Comparison of ENCODE assay signal across 21 cellular contexts in the genomic region with DNA sequence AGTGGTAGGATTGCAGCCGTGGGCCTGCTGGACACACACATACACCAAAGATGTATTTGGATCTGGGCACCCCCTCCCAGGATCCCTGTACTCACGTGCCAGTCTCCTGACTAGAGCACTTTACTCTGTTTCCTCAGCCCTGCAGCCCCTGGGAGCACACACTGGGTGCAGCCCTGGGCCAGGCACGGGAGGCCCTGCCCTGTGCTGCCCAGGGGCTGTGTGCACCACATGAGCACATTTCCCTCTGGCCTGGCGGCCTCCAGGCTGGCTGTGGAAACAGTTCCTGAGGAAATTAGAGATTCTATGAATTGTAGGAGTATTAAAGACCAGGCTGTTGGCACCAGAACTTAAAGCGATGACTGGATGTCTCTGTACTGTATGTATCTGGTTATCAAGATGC. TPM values are rescaled to one million over a fixed set of nuclear protein-coding genes. Genes with fewer than 3 reads are reported as not detected.
A peak's percentile ranks its signal among the peaks of the same experiment; 100 is the strongest.
DNase-seq lines count a peak whose midpoint lies in the region; ATAC-seq and TF ChIP-seq lines count a peak whose summit lies in the region.
"Had no signal": no experiment of that assay in that cellular context is flagged by ENCODE, and none has a peak within 500 bp of the region (broad histone marks: within the 10 kb centered on the region; RNA-seq: fewer than 3 reads in every experiment).

No MANE protein-coding gene starts in this region.

- no peak for ATAC-seq in activated naive CD4-positive, alpha-beta T cell treated with anti-CD3 and anti-CD28 coated beads, Interleukin-2, amount 50 U/mL, for 72 hours
- ATAC-seq: K562 had no signal

- H2BK5ac ChIP-seq in H9 (ENCODE audit: insufficient read length, low read length) (no peak overlapping the region), mesenchymal stem cell (ENCODE audit: low read depth, low read length, poor library complexity, severe bottlenecking) (no peak overlapping the region)

- H3T11ph ChIP-seq in H9 (ENCODE audit: low read length), result no peak overlapping the region

- no peaks in the 10 kb centered on the region; the same call in 1 of the 2 replicates for H3K27me3 Mint-ChIP-seq in H9 (ENCODE audit: low read depth)

- H3K9ac ChIP-seq in H9 (ENCODE audit: extremely low read depth, insufficient read length, low read length), result no peak overlapping the region
- no peak overlapping the region for H3K9ac ChIP-seq in OCI-LY1 (ENCODE audit: low read length)
- H3K9ac ChIP-seq in mesenchymal stem cell (ENCODE audit: low read length), result no peak overlapping the region

- peaks cover 7% of the 10 kb centered on the region for H3K4me1 ChIP-seq in H9 (ENCODE audit: insufficient read depth, low read length)
- H3K4me1 ChIP-seq in OCI-LY1 (ENCODE audit: insufficient read depth, low read length, severe bottlenecking), result peaks cover 96% of the 10 kb centered on the region
- peaks cover 23% of the 10 kb centered on the region for H3K4me1 ChIP-seq in mesenchymal stem cell (ENCODE audit: control insufficient read depth, insufficient read depth, low read depth, low read length)
- H3K4me1 ChIP-seq in Peyer's patch, result no peaks in the 10 kb centered on the region

- no peak overlapping the region for H3K27ac Mint-ChIP-seq in H9
- no peak overlapping the region for H3K27ac Mint-ChIP-seq in activated naive CD4-positive, alpha-beta T cell treated with anti-CD3 and anti-CD28 coated beads, Interleukin-2, amount 50 U/mL, for 72 hours
- H3K27ac Mint-ChIP-seq: CD4-positive, CD25-positive, alpha-beta regulatory T cell had no signal

- no peaks in the 10 kb centered on the region for H3K9me2 ChIP-seq in OCI-LY1 (ENCODE audit: low read depth, low read length)

- H3F3A ChIP-seq in OCI-LY1 (ENCODE audit: insufficient read depth, low read length), result peaks cover 19% of the 10 kb centered on the region

- H3K23me2 ChIP-seq in H9 (ENCODE audit: insufficient read length, low read depth, low read length, poor library complexity, severe bottlenecking), result no peaks in the 10 kb centered on the region

- TF ChIP-seq POLR2A in Peyer's patch (IDR thresholded peaks at IDR 0.05), result no peak

- H4K91ac ChIP-seq in H9 (ENCODE audit: insufficient read length, low read depth, low read length), result no peak overlapping the region
- H4K91ac ChIP-seq in mesenchymal stem cell (ENCODE audit: low read length), result no peak overlapping the region

- H2AK5ac ChIP-seq in H9 (ENCODE audit: insufficient read length, low read length), result no peak overlapping the region
- H2AK5ac ChIP-seq in mesenchymal stem cell (ENCODE audit: low read length, severe bottlenecking), result no peak overlapping the region

- H3K36me3 ChIP-seq in OCI-LY1 (ENCODE audit: insufficient read depth, low read length) (peaks cover 67% of the 10 kb centered on the region), mesenchymal stem cell (ENCODE audit: control insufficient read depth in 1 of 2, insufficient read depth in 2 of 2, low read depth in 1 of 2, low read length in 2 of 2) (peaks cover 0 to 26% of the 10 kb centered on the region in 2 experiments), Peyer's patch (peaks cover 0 to 25% (median 0%) of the 10 kb centered on the region in 3 donors)

- H2BK15ac ChIP-seq in H9 (ENCODE audit: low read depth, low read length) (no peak overlapping the region), mesenchymal stem cell (ENCODE audit: low read depth, poor library complexity, severe bottlenecking) (no peak overlapping the region)

- H3K56ac ChIP-seq in H9 (ENCODE audit: insufficient read length, low read depth, low read length), result no peak overlapping the region

- H4K8ac ChIP-seq in H9 (replicated peaks; ENCODE audit: insufficient read length, low read depth, low read length) (no peak overlapping the region), mesenchymal stem cell (ENCODE audit: low read length) (peak overlapping the region; percentile 20)

- no peak overlapping the region for H3K4me3 Mint-ChIP-seq in H9
- H3K4me3 Mint-ChIP-seq: CD4-positive, CD25-positive, alpha-beta regulatory T cell; CD8-positive, alpha-beta memory T cell had no signal

- no CpG with 5 or more reads among the region's 5 CpGs for WGBS in H9 (ENCODE audit: extremely low coverage, insufficient read length, low lambda C conversion rate)
- 96% methylated on average over 5 of the region's 5 CpGs for WGBS in mesenchymal stem cell

- no peaks in the 10 kb centered on the region for H3K9me3 Mint-ChIP-seq in H9
- no peaks in the 10 kb centered on the region for H3K9me3 Mint-ChIP-seq in activated naive CD4-positive, alpha-beta T cell treated with anti-CD3 and anti-CD28 coated beads, Interleukin-2, amount 50 U/mL, for 72 hours
- H3K9me3 Mint-ChIP-seq: CD8-positive, alpha-beta memory T cell had no signal

- H3K4me3 ChIP-seq in OCI-LY1 (ENCODE audit: low read depth, low read length, poor library complexity, severe bottlenecking), result no peak overlapping the region
- H3K4me3 ChIP-seq in mesenchymal stem cell (ENCODE audit: insufficient read depth in 1 of 2, low read depth in 1 of 2, low read length in 2 of 2), result no peak overlapping the region
- H3K4me3 ChIP-seq in Peyer's patch, result no peak overlapping the region
- H3K4me3 ChIP-seq: K562 had no signal

- H2BK120ac ChIP-seq in H9 (ENCODE audit: low read depth, low read length, poor library complexity, severe bottlenecking) (no peak overlapping the region), mesenchymal stem cell (ENCODE audit: low read depth, low read length) (no peak overlapping the region)

- no peak overlapping the region for H3K4me2 ChIP-seq in H9 (ENCODE audit: insufficient read depth, insufficient read length, low read length)
- H3K4me2 ChIP-seq in OCI-LY1 (ENCODE audit: low read length), result no peak overlapping the region
- no peak overlapping the region for H3K4me2 ChIP-seq in mesenchymal stem cell (ENCODE audit: low read length, poor library complexity, severe bottlenecking)

- H4K20me1 ChIP-seq in H9 (ENCODE audit: control insufficient read depth, insufficient read depth, insufficient read length) (no peaks in the 10 kb centered on the region), OCI-LY1 (ENCODE audit: insufficient read depth, low read length) (no peaks in the 10 kb centered on the region)

- H3K18ac ChIP-seq in H9 (ENCODE audit: insufficient read length, low read depth, low read length) (no peak overlapping the region), mesenchymal stem cell (ENCODE audit: low read depth in 1 of 2, low read length in 2 of 2) (no peak overlapping the region)

- TF ChIP-seq CTCF in H9 (conservative IDR thresholded peaks at IDR 0.05) (no peak), OCI-LY1 (IDR thresholded peaks at IDR 0.05; ENCODE audit: low read length) (no peak), Peyer's patch (IDR thresholded peaks at IDR 0.05) (no peak)

- peaks cover 12 to 42% (median 35%) of the 10 kb centered on the region in 3 experiments; a peak in 6 of 7 replicates for H3K36me3 Mint-ChIP-seq in H9 (ENCODE audit: insufficient read depth in 1 of 3, low read depth in 3 of 3)
- H3K36me3 Mint-ChIP-seq in activated naive CD4-positive, alpha-beta T cell treated with anti-CD3 and anti-CD28 coated beads, Interleukin-2, amount 50 U/mL, for 72 hours, result peaks cover 16 to 21% of the 10 kb centered on the region in 2 donors

- H3K4me1 Mint-ChIP-seq in H9, result peaks cover 41 to 47% of the 10 kb centered on the region in 2 experiments

- no peak overlapping the region for H3K4ac ChIP-seq in H9 (ENCODE audit: low read depth, low read length)
- no peak overlapping the region for H3K4ac ChIP-seq in mesenchymal stem cell (ENCODE audit: low read depth in 1 of 2, low read length in 2 of 2)

- no peaks in the 10 kb centered on the region for H3K79me2 ChIP-seq in H9 (ENCODE audit: insufficient read depth, low read length)
- no peaks in the 10 kb centered on the region for H3K79me2 ChIP-seq in OCI-LY1 (ENCODE audit: insufficient read depth, low read length)

- no peak overlapping the region for H2BK20ac ChIP-seq in H9 (ENCODE audit: low read depth, low read length, poor library complexity, severe bottlenecking)

- no peaks in the 10 kb centered on the region for H3K79me1 ChIP-seq in H9 (ENCODE audit: insufficient read depth, low read depth, low read length, poor library complexity, severe bottlenecking)
- H3K79me1 ChIP-seq in mesenchymal stem cell (replicated peaks; ENCODE audit: low read length, poor library complexity, severe bottlenecking), result peaks cover 23% of the 10 kb centered on the region

- H2AFZ ChIP-seq in H9 (ENCODE audit: low read length), result no peak overlapping the region
- H2AFZ ChIP-seq in OCI-LY1 (ENCODE audit: low read length), result no peak overlapping the region
- H2AFZ ChIP-seq in mesenchymal stem cell (ENCODE audit: low read depth, low read length), result no peak overlapping the region

- H2BK12ac ChIP-seq in H9 (ENCODE audit: insufficient read length, low read depth, low read length), result no peak overlapping the region
- no peak overlapping the region for H2BK12ac ChIP-seq in mesenchymal stem cell (ENCODE audit: low read length in 2 of 2)

- H3K23ac ChIP-seq in H9 (ENCODE audit: insufficient read length, low read depth, low read length), result no peak overlapping the region
- no peak overlapping the region for H3K23ac ChIP-seq in mesenchymal stem cell (ENCODE audit: low read length in 2 of 2)

- H3K27ac ChIP-seq in H9 (ENCODE audit: insufficient read length, low read depth, low read length) (no peak overlapping the region), OCI-LY1 (ENCODE audit: low read depth, low read length, poor library complexity, severe bottlenecking) (peak overlapping the region; percentile 93), mesenchymal stem cell (ENCODE audit: low read length, poor library complexity, severe bottlenecking) (no peak overlapping the region), Peyer's patch (no peak overlapping the region)
- H3K27ac ChIP-seq: HL-60 had no signal

- H3K14ac ChIP-seq in H9 (ENCODE audit: insufficient read depth, low read length) (no peak overlapping the region), mesenchymal stem cell (ENCODE audit: low read length in 2 of 2) (no peak overlapping the region)

- H3K9me3 ChIP-seq in H9 (ENCODE audit: control insufficient read depth, low read depth, low read length) (no peaks in the 10 kb centered on the region), OCI-LY1 (ENCODE audit: low read length) (no peaks in the 10 kb centered on the region), mesenchymal stem cell (ENCODE audit: control insufficient read depth, low read length) (no peaks in the 10 kb centered on the region), Peyer's patch (no peaks in the 10 kb centered on the region)
- H3K9me3 ChIP-seq: BE2C had no signal

- no peaks in the 10 kb centered on the region for H3K27me3 ChIP-seq in H9 (ENCODE audit: insufficient read depth, low read length)
- H3K27me3 ChIP-seq in OCI-LY1 (ENCODE audit: insufficient read depth, low read length), result no peaks in the 10 kb centered on the region
- H3K27me3 ChIP-seq in mesenchymal stem cell (ENCODE audit: control insufficient read depth in 1 of 2, insufficient read depth in 1 of 2, low read length in 2 of 2), result no peaks in the 10 kb centered on the region
- H3K27me3 ChIP-seq in Peyer's patch, result no peaks in the 10 kb centered on the region
- H3K27me3 ChIP-seq: BE2C had no signal

- DNase-seq in H9 (peak; percentile 18), mesenchymal stem cell (no peak), ureter (ENCODE audit: low spot score) (peak; percentile 20), glomerular visceral epithelial cell (ENCODE audit: extremely low spot score) (no peak), Peyer's patch (no peak)
- no peak for DNase-seq in activated naive CD4-positive, alpha-beta T cell treated with anti-CD3 and anti-CD28 coated beads, Interleukin-2, amount 50 U/mL, for 72 hours (ENCODE audit: low spot score in 2 of 2)
- DNase-seq: ACHN; BE2C; C1 segment of cervical spinal cord; CD4-positive, CD25-positive, alpha-beta regulatory T cell; CD8-positive, alpha-beta memory T cell; COR-L47; DMS153; DMS79 treated with DMSO at 0.1 percent for 48 hours; GF-D8; GOT3; H7; IMR-90 had no signal

- no peak overlapping the region for H4K5ac ChIP-seq in H9 (ENCODE audit: insufficient read length, low read depth, low read length)

RNA-seq across cellular contexts. Expression of gene BCL2L11, which starts 45.4 kb away (rescaled TPM):
- total RNA-seq in H9 (2021), result 18.9 and 21.2 TPM in 2 replicates
- polyA plus RNA-seq in mesenchymal stem cell (2013, experiment 1 of 2), result 2.5 TPM
- 2.2 TPM for polyA plus RNA-seq in mesenchymal stem cell (2013, experiment 2 of 2)
- 18.3 TPM for total RNA-seq in ureter
- 10 to 100 TPM; 11.0 to 40.2 TPM for total RNA-seq in activated naive CD4-positive, alpha-beta T cell treated with anti-CD3 and anti-CD28 coated beads, Interleukin-2, amount 50 U/mL, for 72 hours
- total RNA-seq in Peyer's patch, result 10 to 100 TPM; 35.9 to 98.1 (median 62.2) TPM

Comparison
In these comparisons a context has a peak if more than half of its experiments do, and no peak if none do; other contexts are left out.
1. DNase-seq: peak in H9 (single experiment) and ureter (single experiment); none in mesenchymal stem cell (single experiment), glomerular visceral epithelial cell (single experiment), activated naive CD4-positive, alpha-beta T cell treated with anti-CD3 and anti-CD28 coated beads, Interleukin-2, amount 50 U/mL, for 72 hours (0 of 2) and Peyer's patch (0 of 3).